In genomic region chr13:86318424-86318823, GRCh38 we compare ENCODE assay signal across 27 cellular contexts.
"Had no signal": no experiment of that assay in that cellular context is flagged by ENCODE, and none has a peak within 500 bp of the region (broad histone marks: within the 10 kb centered on the region; RNA-seq: fewer than 3 reads in every experiment).

No MANE protein-coding gene starts in this region.

- H3K27ac ChIP-seq: colonic mucosa, coronary artery, dorsolateral prefrontal cortex, epithelial cell of prostate, esophagus muscularis mucosa, esophagus squamous epithelium, foreskin keratinocyte, gastrocnemius medialis, gastroesophageal sphincter, heart left ventricle, heart right ventricle had no signal

- H3K4me3 ChIP-seq: colonic mucosa, coronary artery, dorsolateral prefrontal cortex, esophagus muscularis mucosa, esophagus squamous epithelium, gastrocnemius medialis, gastroesophageal sphincter, heart left ventricle, heart right ventricle had no signal

- FAIRE-seq: colon, endometrium, endothelial cell of umbilical vein, frontal cortex had no signal

- H3K27me3 ChIP-seq: colonic mucosa, dorsolateral prefrontal cortex, esophagus muscularis mucosa, esophagus squamous epithelium, foreskin keratinocyte, gastrocnemius medialis, gastroesophageal sphincter, heart left ventricle, heart right ventricle had no signal

- H3K9me3 ChIP-seq: colonic mucosa, esophagus muscularis mucosa, gastrocnemius medialis, gastroesophageal sphincter had no signal

- H3K4me1 ChIP-seq: colonic mucosa, esophagus muscularis mucosa, esophagus squamous epithelium, foreskin keratinocyte, gastrocnemius medialis, gastroesophageal sphincter, heart left ventricle, heart right ventricle had no signal

- H3K36me3 ChIP-seq: colonic mucosa, esophagus muscularis mucosa, esophagus squamous epithelium, gastrocnemius medialis, gastroesophageal sphincter, heart left ventricle, heart right ventricle had no signal

- DNase-seq: colonic mucosa; cortex of kidney; dermis blood vessel endothelial cell; dorsolateral prefrontal cortex; effector CD4-positive, alpha-beta T cell; effector CD8-positive, alpha-beta T cell; effector memory CD4-positive, alpha-beta T cell; effector memory CD8-positive, alpha-beta T cell; endodermal cell; erythroblast; esophagus squamous epithelium; foreskin fibroblast; foreskin keratinocyte; foreskin melanocyte; gastrocnemius medialis; glutamatergic neuron; head of caudate nucleus; heart left ventricle; heart right ventricle had no signal
